In genomic region chr19:9792191-9793050, GRCh38 we compare ENCODE assay signal across 8 cellular contexts. TPM values are rescaled to one million over a fixed set of nuclear protein-coding genes. Genes with fewer than 3 reads are reported as not detected.
A peak's percentile ranks its signal among the peaks of the same experiment; 100 is the strongest.
DNase-seq lines count a peak whose midpoint lies in the region; ATAC-seq and TF ChIP-seq lines count a peak whose summit lies in the region.

No MANE protein-coding gene starts in this region.

- H3K4me1 Mint-ChIP-seq in activated CD4-positive, alpha-beta T cell treated with anti-CD3 and anti-CD28 coated beads for 36 hours: peaks cover 19% of the 10 kb centered on the region

- no peaks in the 10 kb centered on the region for H3K79me2 ChIP-seq in smooth muscle cell (ENCODE audit: low read depth)

- POLR2A ChIA-PET in activated CD4-positive, alpha-beta T cell treated with anti-CD3 and anti-CD28 coated beads for 36 hours (lab: Charles Lee): no interaction called here

- no peaks in the 10 kb centered on the region for H4K20me1 ChIP-seq in smooth muscle cell (ENCODE audit: low read depth)

- peak overlapping the region; percentile 76 for H3K4me3 Mint-ChIP-seq in activated CD4-positive, alpha-beta T cell treated with anti-CD3 and anti-CD28 coated beads for 36 hours

- CTCF ChIA-PET in activated CD4-positive, alpha-beta T cell treated with anti-CD3 and anti-CD28 coated beads for 36 hours (lab: Charles Lee): interaction anchor here (1.2 kb wide), 1 partner anchor 167 kb away, joined by 7 read pairs; no protein-coding TSS in a partner anchor

- whole genome bisulfite sequencing in smooth muscle cell (ENCODE audit: low lambda C conversion rate): under 1% methylated on average over 25 of the region's 71 CpGs

- peak overlapping the region; percentile 85 for H3K9ac ChIP-seq in smooth muscle cell (ENCODE audit: low read depth)

- no peaks in the 10 kb centered on the region for H3K27me3 ChIP-seq in smooth muscle cell (ENCODE audit: low read depth)

- H3K9me3 ChIP-seq in smooth muscle cell (replicated peaks; ENCODE audit: low read depth): no peaks in the 10 kb centered on the region

- peak; percentile 56 for ATAC-seq in HG02798 (IDR thresholded peaks at IDR 0.05; ENCODE audit: poor library complexity, unreplicated experiment)
- peak; percentile 72 for ATAC-seq in activated CD4-positive, alpha-beta T cell treated with anti-CD3 and anti-CD28 coated beads for 36 hours
- no peak for ATAC-seq in HG03097 (IDR thresholded peaks at IDR 0.05; ENCODE audit: low FRiP score, unreplicated experiment)

- no peaks in the 10 kb centered on the region for H3K27me3 Mint-ChIP-seq in activated CD4-positive, alpha-beta T cell treated with anti-CD3 and anti-CD28 coated beads for 36 hours

- no peaks in the 10 kb centered on the region for H3K36me3 Mint-ChIP-seq in activated CD4-positive, alpha-beta T cell treated with anti-CD3 and anti-CD28 coated beads for 36 hours (ENCODE audit: low read depth)

- intact Hi-C loops in activated CD4-positive, alpha-beta T cell treated with anti-CD3 and anti-CD28 coated beads for 36 hours (cut with DNase I, micrococcal nuclease): loop anchor here (1.0 to 10.0 kb wide), 14 partner anchors 7 to 960 kb away; partner anchors contain the start of genes FBXL12 (in 2 of the 2), PIN1 (in 2 of the 2), ZNF846 (in 2 of the 2) and MBD3L1 (in 1 of the 2)

- peak overlapping the region; percentile 92 for H3K4me2 ChIP-seq in smooth muscle cell

- TF ChIP-seq CTCF in smooth muscle cell (IDR thresholded peaks at IDR 0.05; ENCODE audit: borderline replicate concordance, insufficient read depth, poor library complexity, severe bottlenecking): no peak

- H2AFZ ChIP-seq in smooth muscle cell (ENCODE audit: low read depth): peak overlapping the region; percentile 96

- H3K4me1 ChIP-seq in smooth muscle cell (ENCODE audit: low read depth): peaks cover 13% of the 10 kb centered on the region

- peak overlapping the region; percentile 91 for H3K27ac ChIP-seq in smooth muscle cell (ENCODE audit: low read depth)

- peak overlapping the region; percentile 88 for H3K4me3 ChIP-seq in smooth muscle cell

- peak overlapping the region; percentile 88 for H3K27ac Mint-ChIP-seq in activated CD4-positive, alpha-beta T cell treated with anti-CD3 and anti-CD28 coated beads for 36 hours

- H3F3A ChIP-seq in smooth muscle cell (ENCODE audit: low read depth): peaks cover 34% of the 10 kb centered on the region

- H3K9me3 Mint-ChIP-seq in activated CD4-positive, alpha-beta T cell treated with anti-CD3 and anti-CD28 coated beads for 36 hours (ENCODE audit: low read depth): peaks cover 3% of the 10 kb centered on the region

- H3K36me3 ChIP-seq in smooth muscle cell (ENCODE audit: low read depth): no peaks in the 10 kb centered on the region

- DNase-seq in D341Med (ENCODE audit: low spot score): peak; percentile 88
- DNase-seq in NCI-H446 treated with DMSO at 0.1 percent for 48 hours (lab: John Stamatoyannopoulos, UW): peak; percentile 88
- peak; percentile 96 for DNase-seq in activated CD4-positive, alpha-beta T cell treated with anti-CD3 and anti-CD28 coated beads for 36 hours
- DNase-seq in cerebellar nuclear complex (lab: John Stamatoyannopoulos, UW): peak; percentile 54 to 58
- DNase-seq in iris pigment epithelial cell (ENCODE audit: low read depth): peak; percentile 96
- peak; percentile 99 for DNase-seq in smooth muscle cell (lab: John Stamatoyannopoulos, UW; ENCODE audit: unreplicated experiment)

RNA-seq across cellular contexts. Expression of gene ZNF846, which starts 23.9 kb away (rescaled TPM):
- 1 to 10 TPM; 5.3 to 6.4 TPM for total RNA-seq in activated CD4-positive, alpha-beta T cell treated with anti-CD3 and anti-CD28 coated beads for 36 hours
- total RNA-seq in smooth muscle cell: 12.3 and 48.6 TPM in 2 replicates
- polyA plus RNA-seq in smooth muscle cell: 17.6 and 19.7 TPM in 2 replicates

RNA-seq across cellular contexts. Expression of gene FBXL12, which starts 26.5 kb away (rescaled TPM):
- total RNA-seq in activated CD4-positive, alpha-beta T cell treated with anti-CD3 and anti-CD28 coated beads for 36 hours: 10 to 100 TPM; 19.9 to 22.5 TPM
- total RNA-seq in smooth muscle cell: 38.2 and 41.3 TPM in 2 replicates
- polyA plus RNA-seq in smooth muscle cell: 62.5 and 73.5 TPM in 2 replicates

RNA-seq across cellular contexts. Expression of gene UBL5, which starts 35.3 kb away (rescaled TPM):
- total RNA-seq in activated CD4-positive, alpha-beta T cell treated with anti-CD3 and anti-CD28 coated beads for 36 hours: 100 to 1,000 TPM; 214 to 327 TPM
- total RNA-seq in smooth muscle cell: 516 and 848 TPM in 2 replicates
- polyA plus RNA-seq in smooth muscle cell: 574 and 631 TPM in 2 replicates

RNA-seq across cellular contexts. Expression of gene PIN1, which starts 42.7 kb away (rescaled TPM):
- 10 to 100 TPM; 70.4 to 74.2 TPM for total RNA-seq in activated CD4-positive, alpha-beta T cell treated with anti-CD3 and anti-CD28 coated beads for 36 hours
- total RNA-seq in smooth muscle cell: 68.0 and 73.0 TPM in 2 replicates
- 127 and 149 TPM in 2 replicates for polyA plus RNA-seq in smooth muscle cell
